Comparison of ENCODE assay signal across 11 cellular contexts in genomic region chr1:95742591-95743089, GRCh38.
DNase-seq lines count a peak whose midpoint lies in the region; ATAC-seq and TF ChIP-seq lines count a peak whose summit lies in the region.
"Had no signal": no experiment of that assay in that cellular context is flagged by ENCODE, and none has a peak within 500 bp of the region (broad histone marks: within the 10 kb centered on the region; RNA-seq: fewer than 3 reads in every experiment).

No MANE protein-coding gene starts in this region.

- no peak overlapping the region for H3K4me3 ChIP-seq in fibroblast of mammary gland (ENCODE audit: control insufficient read depth, low read depth, low read length)
- H3K4me3 ChIP-seq: A549 had no signal

- intact Hi-C loops in Right ventricle myocardium superior (cut with DNase I) = no loop called here
- intact Hi-C loops in cardiac septum (cut with DNase I) = no loop called here
- intact Hi-C loops in activated T-helper 2 cell treated with anti-CD3 and anti-CD28 coated beads, Interferon-gamma antibody, Interleukin-2, Interleukin-4, amounts not matched to agents 10 μg/mL and 5 μg/mL and 100 μg/mL, durations not matched to agents 14 hours and 24 hours and 36 hours (cut with micrococcal nuclease) = no loop called here

- no peak overlapping the region for H3K4me3 Mint-ChIP-seq in endothelial cell (ENCODE audit: unreplicated experiment)
- H3K4me3 Mint-ChIP-seq in activated T-helper 2 cell treated with anti-CD3 and anti-CD28 coated beads, Interferon-gamma antibody, Interleukin-2, Interleukin-4, amounts not matched to agents 10 μg/mL and 5 μg/mL and 100 μg/mL, durations not matched to agents 14 hours and 24 hours and 36 hours (ENCODE audit: low read depth) = no peak overlapping the region

- no peak overlapping the region for H3K27ac Mint-ChIP-seq in endothelial cell (ENCODE audit: unreplicated experiment)
- H3K27ac Mint-ChIP-seq in activated T-helper 2 cell treated with anti-CD3 and anti-CD28 coated beads, Interferon-gamma antibody, Interleukin-2, Interleukin-4, amounts not matched to agents 10 μg/mL and 5 μg/mL and 100 μg/mL, durations not matched to agents 14 hours and 24 hours and 36 hours = no peak overlapping the region

- ATAC-seq in Right ventricle myocardium superior (ENCODE audit: poor library complexity) = peak; percentile 71
- ATAC-seq: A549, HepG2 had no signal

- H3K27me3 Mint-ChIP-seq in endothelial cell (ENCODE audit: unreplicated experiment) = no peaks in the 10 kb centered on the region
- no peaks in the 10 kb centered on the region for H3K27me3 Mint-ChIP-seq in activated T-helper 2 cell treated with anti-CD3 and anti-CD28 coated beads, Interferon-gamma antibody, Interleukin-2, Interleukin-4, amounts not matched to agents 10 μg/mL and 5 μg/mL and 100 μg/mL, durations not matched to agents 14 hours and 24 hours and 36 hours (ENCODE audit: low read depth)

- no peaks in the 10 kb centered on the region for H3K9me3 Mint-ChIP-seq in endothelial cell (ENCODE audit: unreplicated experiment)
- H3K9me3 Mint-ChIP-seq in activated T-helper 2 cell treated with anti-CD3 and anti-CD28 coated beads, Interferon-gamma antibody, Interleukin-2, Interleukin-4, amounts not matched to agents 10 μg/mL and 5 μg/mL and 100 μg/mL, durations not matched to agents 14 hours and 24 hours and 36 hours = peaks cover 35% of the 10 kb centered on the region

- no peak for DNase-seq in Right ventricle myocardium superior
- DNase-seq in cardiac septum (ENCODE audit: low spot score) = no peak
- peak; percentile 54 for DNase-seq in NCI-H524 treated with DMSO at 0.1 percent for 48 hours (lab: John Stamatoyannopoulos, UW)
- peak; percentile 90 for DNase-seq in fibroblast of mammary gland (ENCODE audit: low read depth)
- no peak for DNase-seq in endothelial cell (ENCODE audit: low spot score)
- no peak for DNase-seq in NCI-H146 treated with DMSO at 0.1 percent for 48 hours (lab: John Stamatoyannopoulos, UW; ENCODE audit: unreplicated experiment)
- DNase-seq in activated T-helper 2 cell treated with anti-CD3 and anti-CD28 coated beads, Interferon-gamma antibody, Interleukin-2, Interleukin-4, amounts not matched to agents 10 μg/mL and 5 μg/mL and 100 μg/mL, durations not matched to agents 14 hours and 24 hours and 36 hours (ENCODE audit: low spot score) = no peak
- DNase-seq in AML-193 (lab: John Stamatoyannopoulos, UW) = no peak
- DNase-seq: amygdala had no signal

- TF ChIP-seq CTCF in fibroblast of mammary gland (conservative IDR thresholded peaks at IDR 0.05; ENCODE audit: control insufficient read depth, insufficient read depth, low read depth, low read length) (no peak), endothelial cell (IDR thresholded peaks at IDR 0.05; ENCODE audit: unreplicated experiment) (no peak)

- H3K36me3 Mint-ChIP-seq in endothelial cell (ENCODE audit: low read depth, unreplicated experiment) = no peaks in the 10 kb centered on the region
- H3K36me3 Mint-ChIP-seq in activated T-helper 2 cell treated with anti-CD3 and anti-CD28 coated beads, Interferon-gamma antibody, Interleukin-2, Interleukin-4, amounts not matched to agents 10 μg/mL and 5 μg/mL and 100 μg/mL, durations not matched to agents 14 hours and 24 hours and 36 hours (ENCODE audit: low read depth) = no peaks in the 10 kb centered on the region

- no peaks in the 10 kb centered on the region for H3K4me1 Mint-ChIP-seq in endothelial cell (ENCODE audit: unreplicated experiment)
- no peaks in the 10 kb centered on the region for H3K4me1 Mint-ChIP-seq in activated T-helper 2 cell treated with anti-CD3 and anti-CD28 coated beads, Interferon-gamma antibody, Interleukin-2, Interleukin-4, amounts not matched to agents 10 μg/mL and 5 μg/mL and 100 μg/mL, durations not matched to agents 14 hours and 24 hours and 36 hours (ENCODE audit: low read depth)

Comparison
In these comparisons a context has a peak if more than half of its experiments do, and no peak if none do; other contexts are left out.
1. DNase-seq: peak in NCI-H524 treated with DMSO at 0.1 percent for 48 hours (single experiment) and fibroblast of mammary gland (single experiment); none in Right ventricle myocardium superior (single experiment), cardiac septum (single experiment), endothelial cell (single experiment), NCI-H146 treated with DMSO at 0.1 percent for 48 hours (single experiment), activated T-helper 2 cell treated with anti-CD3 and anti-CD28 coated beads, Interferon-gamma antibody, Interleukin-2, Interleukin-4, amounts not matched to agents 10 μg/mL and 5 μg/mL and 100 μg/mL, durations not matched to agents 14 hours and 24 hours and 36 hours (single experiment) and AML-193 (0 of 2).